In the genomic region with DNA sequence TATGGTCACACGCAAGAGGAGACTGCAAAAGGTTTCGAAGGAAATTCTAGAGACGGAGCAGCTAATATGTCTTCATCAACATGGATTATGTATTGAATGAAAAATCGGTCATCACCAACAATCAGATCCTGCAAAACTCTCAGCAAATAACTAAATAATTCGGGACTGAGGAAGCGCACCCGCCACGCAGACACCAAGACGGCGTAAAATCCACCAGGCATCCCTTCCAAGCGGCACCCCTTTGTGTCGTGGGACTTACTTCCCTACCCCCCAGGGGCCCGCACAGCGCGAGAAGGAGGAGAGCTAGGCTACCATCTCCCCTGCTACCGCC, we compare ENCODE assay signal across 8 cellular contexts. TPM values are rescaled to one million over a fixed set of nuclear protein-coding genes. Genes with fewer than 3 reads are reported as not detected.
A peak's percentile ranks its signal among the peaks of the same experiment; 100 is the strongest.
DNase-seq lines count a peak whose midpoint lies in the region; ATAC-seq and TF ChIP-seq lines count a peak whose summit lies in the region.

No MANE protein-coding gene starts in this region.

- H3K9me3 ChIP-seq in iPS DF 6.9 (ENCODE audit: control insufficient read depth, insufficient read depth, low read length) (no peaks in the 10 kb centered on the region), spleen (no peaks in the 10 kb centered on the region)

- peak; percentile 77 for DNase-seq in stimulated activated CD4-positive, alpha-beta T cell treated with anti-CD3 and anti-CD28 coated beads, Interleukin-4, amount 100 ng/mL, for 24 hours
- no peak for DNase-seq in stimulated activated CD4-positive, alpha-beta T cell treated with anti-CD3 and anti-CD28 coated beads, Interleukin-4, amount 100 ng/mL, for 1 hour
- no peak for DNase-seq in activated naive CD8-positive, alpha-beta T cell treated with anti-CD3 and anti-CD28 coated beads for 36 hours
- DNase-seq in iPS DF 6.9 (ENCODE audit: low read depth, low spot score): no peak
- peak; percentile 92 for DNase-seq in spleen
- no peak for DNase-seq in NCI-H2196 treated with DMSO at 0.1 percent for 48 hours (lab: John Stamatoyannopoulos, UW; ENCODE audit: unreplicated experiment)
- DNase-seq in AG08395 (ENCODE audit: low spot score): no peak

- no CpG with 5 or more reads among the region's 16 CpGs for WGBS in iPS DF 6.9 (ENCODE audit: insufficient coverage, insufficient read length)
- 0 to 2% (median 1%) methylated on average over 15 to 16 of the region's 16 CpGs for WGBS in spleen, 5 donors

- H3K27ac Mint-ChIP-seq in activated naive CD8-positive, alpha-beta T cell treated with anti-CD3 and anti-CD28 coated beads for 36 hours: peak overlapping the region; percentile 80

- H3K9me3 Mint-ChIP-seq in activated naive CD8-positive, alpha-beta T cell treated with anti-CD3 and anti-CD28 coated beads for 36 hours: no peaks in the 10 kb centered on the region

- no peak for TF ChIP-seq POLR2A in spleen (IDR thresholded peaks at IDR 0.05)

- peaks cover 48% of the 10 kb centered on the region for H3K4me1 Mint-ChIP-seq in activated naive CD8-positive, alpha-beta T cell treated with anti-CD3 and anti-CD28 coated beads for 36 hours

- H3K27ac ChIP-seq in iPS DF 6.9 (ENCODE audit: low read length) (no peak overlapping the region), spleen (peak overlapping the region; percentile 66 to 93 (median 88))

- peaks cover 3% of the 10 kb centered on the region; the same call in 1 of the 2 replicates for H3K4me1 ChIP-seq in iPS DF 6.9 (ENCODE audit: control insufficient read depth, insufficient read depth, low read length)
- H3K4me1 ChIP-seq in spleen: peaks cover 5 to 78% (median 35%) of the 10 kb centered on the region in 6 donors

- peaks cover 22% of the 10 kb centered on the region for H3K36me3 Mint-ChIP-seq in activated naive CD8-positive, alpha-beta T cell treated with anti-CD3 and anti-CD28 coated beads for 36 hours

- H3K27me3 Mint-ChIP-seq in activated naive CD8-positive, alpha-beta T cell treated with anti-CD3 and anti-CD28 coated beads for 36 hours: no peaks in the 10 kb centered on the region

- peak in 5 of 11 experiments; percentile 49 to 64 (median 59) for TF ChIP-seq CTCF in spleen (IDR thresholded peaks at IDR 0.05 in 8 of 11, conservative IDR thresholded peaks at IDR 0.05 in 3 of 11)

- H3K4me3 Mint-ChIP-seq in activated naive CD8-positive, alpha-beta T cell treated with anti-CD3 and anti-CD28 coated beads for 36 hours: peak overlapping the region; percentile 90

- peak overlapping the region; percentile 73; the same call in 1 of the 2 replicates for H3K4me3 ChIP-seq in iPS DF 6.9 (ENCODE audit: low read length)
- peak overlapping the region; percentile 94 to 100 (median 99) for H3K4me3 ChIP-seq in spleen

- no peaks in the 10 kb centered on the region for H3K36me3 ChIP-seq in iPS DF 6.9 (ENCODE audit: control insufficient read depth, insufficient read depth, low read length)
- H3K36me3 ChIP-seq in spleen: no peaks in the 10 kb centered on the region

- ATAC-seq in HG03442 (IDR thresholded peaks at IDR 0.05; ENCODE audit: unreplicated experiment): peak; percentile 22

- intact Hi-C loops in spleen (cut with DNase I; ENCODE audit: low total_unique reads): no loop called here

- H3K27me3 ChIP-seq in iPS DF 6.9 (ENCODE audit: control insufficient read depth, insufficient read depth, low read length): no peaks in the 10 kb centered on the region
- H3K27me3 ChIP-seq in spleen (replicated peaks in 1 of 7): no peaks in the 10 kb centered on the region

RNA-seq across cellular contexts. Expression of a gene that starts 0.7 kb away (rescaled TPM):
- total RNA-seq in activated naive CD8-positive, alpha-beta T cell treated with anti-CD3 and anti-CD28 coated beads for 36 hours: 1 to 10 TPM; 5.7 to 6.2 TPM
- 1 to 10 TPM; 2.2 to 5.1 (median 4.2) TPM for total RNA-seq in spleen
- polyA plus RNA-seq in spleen: 1 to 10 TPM; 2.6 to 4.1 (median 3.2) TPM

RNA-seq across cellular contexts. Expression of a gene that starts 1.0 kb away (rescaled TPM):
- total RNA-seq in activated naive CD8-positive, alpha-beta T cell treated with anti-CD3 and anti-CD28 coated beads for 36 hours: 10 to 100 TPM; 23.6 to 28.0 TPM
- 10 to 100 TPM in 5 of 7 donors, 1 to 10 TPM in 2; 5.5 to 12.8 (median 10.5) TPM for total RNA-seq in spleen
- polyA plus RNA-seq in spleen: 1 to 10 TPM; 3.0 to 6.0 (median 5.4) TPM

RNA-seq across cellular contexts. Expression of a gene that starts 30.3 kb away (rescaled TPM):
- total RNA-seq in activated naive CD8-positive, alpha-beta T cell treated with anti-CD3 and anti-CD28 coated beads for 36 hours: 10 to 100 TPM; 11.8 to 12.0 TPM
- total RNA-seq in spleen: 100 to 1,000 TPM in 2 of 7 donors, 10 to 100 TPM in 5; 38.6 to 149 (median 55.4) TPM
- 10 to 100 TPM; 15.9 to 24.1 (median 16.1) TPM for polyA plus RNA-seq in spleen

Comparison
In these comparisons a context has a peak if more than half of its experiments do, and no peak if none do; other contexts are left out.
1. DNase-seq: peak in stimulated activated CD4-positive, alpha-beta T cell treated with anti-CD3 and anti-CD28 coated beads, Interleukin-4, amount 100 ng/mL, for 24 hours (single experiment) and spleen (single experiment); none in stimulated activated CD4-positive, alpha-beta T cell treated with anti-CD3 and anti-CD28 coated beads, Interleukin-4, amount 100 ng/mL, for 1 hour (single experiment), activated naive CD8-positive, alpha-beta T cell treated with anti-CD3 and anti-CD28 coated beads for 36 hours (single experiment), iPS DF 6.9 (single experiment), NCI-H2196 treated with DMSO at 0.1 percent for 48 hours (single experiment) and AG08395 (single experiment).